1 cellular context compared by ENCODE assay signal in the genomic region with DNA sequence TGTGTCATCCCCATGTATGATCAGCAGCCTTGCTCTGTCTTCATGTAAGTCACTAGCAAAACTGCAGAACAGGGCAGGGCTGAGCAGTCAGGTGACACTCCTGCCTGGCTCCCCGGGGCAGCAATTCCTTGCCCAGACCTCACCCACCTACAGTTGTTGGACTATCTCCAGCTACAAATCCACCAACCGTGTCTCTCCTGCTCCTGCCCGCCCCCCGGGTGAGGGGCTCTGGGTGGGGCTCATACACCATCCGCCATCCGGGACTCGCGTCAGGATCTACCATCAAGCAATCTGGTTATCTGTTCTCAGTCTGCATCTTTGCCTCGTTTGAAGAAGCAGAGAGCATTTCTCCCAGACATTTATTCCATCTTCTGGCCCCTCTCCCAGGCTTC.
TF ChIP-seq lines count a peak whose summit lies in the region.

No MANE protein-coding gene starts in this region.

TF ChIP-seq in H1, 55 proteins besides CTCF, POLR2A, EP300 and RAD21 (continued from another document):
- TF ChIP-seq SP1 (IDR thresholded peaks at IDR 0.05; ENCODE audit: low read depth, low read length) = no peak
- TF ChIP-seq POLR2AphosphoS5 (IDR thresholded peaks at IDR 0.05; ENCODE audit: low read depth, low read length) = no peak
- TF ChIP-seq RFX5 (IDR thresholded peaks at IDR 0.05; ENCODE audit: borderline replicate concordance, low read depth, low read length) = no peak
- no peak for TF ChIP-seq CREB1 (IDR thresholded peaks at IDR 0.05)
- no peak for TF ChIP-seq CHD2 (IDR thresholded peaks at IDR 0.05; ENCODE audit: low read length)
- no peak for TF ChIP-seq POU5F1 (IDR thresholded peaks at IDR 0.05; ENCODE audit: low read depth, low read length)
- TF ChIP-seq CEBPB (IDR thresholded peaks at IDR 0.05; ENCODE audit: low read depth, low read length) = no peak
- TF ChIP-seq SP4 (IDR thresholded peaks at IDR 0.05; ENCODE audit: low read length) = no peak
